10 cellular contexts compared by ENCODE assay signal in genomic region chr9:91945277-91946074, GRCh38. TPM values are rescaled to one million over a fixed set of nuclear protein-coding genes. Genes with fewer than 3 reads are reported as not detected.
A peak's percentile ranks its signal among the peaks of the same experiment; 100 is the strongest.
DNase-seq lines count a peak whose midpoint lies in the region; ATAC-seq and TF ChIP-seq lines count a peak whose summit lies in the region.
"Had no signal": no experiment of that assay in that cellular context is flagged by ENCODE, and none has a peak within 500 bp of the region (broad histone marks: within the 10 kb centered on the region; RNA-seq: fewer than 3 reads in every experiment).

No MANE protein-coding gene starts in this region.

- TF ChIP-seq CTCF in VCaP (conservative IDR thresholded peaks at IDR 0.05) (no peak), GM20000 (IDR thresholded peaks at IDR 0.05; ENCODE audit: extremely low read depth, missing control alignments) (no peak)

- H3K27ac ChIP-seq in VCaP = 0 out of 2 replicates have a peak overlapping the region, but pooled peaks have one; percentile 8

- peak; percentile 8 for ATAC-seq in left ventricle myocardium superior
- peak; percentile 48 for ATAC-seq in sciatic nerve
- ATAC-seq in GM18907 (IDR thresholded peaks at IDR 0.05; ENCODE audit: unreplicated experiment) = no peak
- ATAC-seq in GM18517 (IDR thresholded peaks at IDR 0.05; ENCODE audit: unreplicated experiment) = no peak
- no peak for ATAC-seq in HG02981 (IDR thresholded peaks at IDR 0.05; ENCODE audit: unreplicated experiment)

- no peaks in the 10 kb centered on the region for H3K36me3 ChIP-seq in H7 (replicated peaks; ENCODE audit: control insufficient read depth, insufficient read depth, low read length)

- intact Hi-C loops in left ventricle myocardium superior (cut with micrococcal nuclease) = loop anchor here (10.0 kb wide), 1 partner anchor 171 kb away; no protein-coding TSS in a partner anchor
- intact Hi-C loops in sciatic nerve (cut with DNase I) = no loop called here

- peak; percentile 56 for DNase-seq in H7
- DNase-seq in left ventricle myocardium superior = no peak
- DNase-seq in sciatic nerve (ENCODE audit: low spot score) = no peak
- DNase-seq in GM20000 (ENCODE audit: low spot score) = no peak
- DNase-seq: H9, NCI-H2171 treated with DMSO at 0.1 percent for 48 hours had no signal

- H3K27me3 ChIP-seq in H7 (ENCODE audit: control insufficient read depth, insufficient read depth, low read length) = peaks cover 23% of the 10 kb centered on the region

- H3K4me3 ChIP-seq in H7 (ENCODE audit: insufficient read depth, low read depth, low read length) = peak overlapping the region; percentile 4; the same call in 1 of the 2 replicates

RNA-seq across cellular contexts. Expression of gene ROR2, which starts 4.6 kb away (rescaled TPM):
- total RNA-seq in H7 (2014; rRNA removed; shearing (Covaris generic)) = 19.4 and 40.0 TPM in 2 replicates
- 0.87 TPM for total RNA-seq in left ventricle myocardium superior
- total RNA-seq in sciatic nerve = 3.0 TPM

Comparison
In these comparisons a context has a peak if more than half of its experiments do, and no peak if none do; other contexts are left out.
1. ATAC-seq: peak in left ventricle myocardium superior (single experiment) and sciatic nerve (single experiment); none in GM18907 (single experiment), GM18517 (single experiment) and HG02981 (single experiment).